In the genomic region with DNA sequence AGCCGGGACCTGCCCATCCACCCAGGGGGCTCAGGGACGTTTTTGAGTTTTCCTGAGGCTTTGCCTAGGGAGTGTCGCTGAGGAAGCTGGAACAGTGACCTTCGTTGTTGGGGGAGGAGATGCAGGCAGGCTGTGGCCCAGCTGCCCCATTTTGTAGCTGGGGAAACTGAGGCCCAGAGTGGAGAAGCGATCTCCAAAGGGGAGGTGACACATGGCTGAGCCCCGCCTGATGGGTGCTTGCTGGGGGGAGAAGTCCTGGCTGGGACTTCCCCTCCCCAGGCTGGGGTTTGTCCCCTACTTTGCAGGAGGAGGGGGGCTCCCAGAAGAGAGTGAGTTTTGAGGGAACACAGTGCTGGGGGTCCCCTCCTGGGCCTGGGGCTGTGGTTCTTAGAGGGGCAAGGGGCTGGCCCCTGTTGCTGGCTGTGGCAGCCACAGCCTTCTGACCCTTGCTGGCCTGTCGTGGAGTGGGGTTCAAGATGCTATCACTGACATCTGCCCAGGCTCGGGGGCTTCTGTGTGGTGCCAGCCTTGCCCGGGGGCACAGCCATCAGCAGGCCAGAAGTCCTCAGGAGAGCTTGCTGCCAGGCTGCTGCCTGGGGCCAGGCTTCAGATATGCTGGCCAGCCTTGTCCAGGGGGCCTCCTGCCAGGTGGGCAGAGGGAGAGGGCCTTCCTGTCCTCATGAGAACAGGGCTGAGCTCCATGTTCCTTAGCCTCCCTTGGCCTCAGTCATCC, we compare ENCODE assay signal across 22 cellular contexts. TPM values are rescaled to one million over a fixed set of nuclear protein-coding genes. Genes with fewer than 3 reads are reported as not detected.
DNase-seq lines count a peak whose midpoint lies in the region; ATAC-seq, FAIRE-seq and TF ChIP-seq lines count a peak whose summit lies in the region.
"Had no signal": no experiment of that assay in that cellular context is flagged by ENCODE, and none has a peak within 500 bp of the region (broad histone marks: within the 10 kb centered on the region; RNA-seq: fewer than 3 reads in every experiment).

No MANE protein-coding gene starts in this region.

- peaks cover 20% of the 10 kb centered on the region for H3K27me3 Mint-ChIP-seq in activated naive CD4-positive, alpha-beta T cell treated with anti-CD3 and anti-CD28 coated beads, Interleukin-2, amount 10 ng/mL, durations not matched to agents 7 days and 5 days
- H3K27me3 Mint-ChIP-seq in IgD-negative memory B cell, result peaks cover 2% of the 10 kb centered on the region
- no peaks in the 10 kb centered on the region for H3K27me3 Mint-ChIP-seq in stimulated activated memory B cell treated with anti-CD40 and anti-IgM and Interleukin-4, amounts not matched to agents 10 μg/mL and 1 μg/mL and 100 μg/mL, for 72 hours
- H3K27me3 Mint-ChIP-seq in natural killer cell treated with Interleukin-12 subunit alpha and Interleukin-12 subunit beta and Interleukin-15 and Interleukin-18, amount 100 ng/mL, for 72 hours, result peaks cover 16 to 17% of the 10 kb centered on the region in 2 donors

- ATAC-seq in stimulated activated memory B cell treated with anti-CD40 and anti-IgM and Interleukin-4, amounts not matched to agents 10 μg/mL and 1 μg/mL and 100 μg/mL, for 72 hours, result no peak
- no peak for ATAC-seq in natural killer cell treated with Interleukin-12 subunit alpha and Interleukin-12 subunit beta and Interleukin-15 and Interleukin-18, amount 100 ng/mL, for 72 hours
- ATAC-seq: K562 had no signal

- intact Hi-C loops in esophagus squamous epithelium (cut with DNase I), result no loop called here

- H3K4me3 ChIP-seq in duodenal mucosa (ENCODE audit: low read depth in 1 of 2, low read length in 2 of 2) (no peak overlapping the region), esophagus squamous epithelium (no peak overlapping the region)
- H3K4me3 ChIP-seq: K562, lung had no signal

- TF ChIP-seq POLR2A in esophagus squamous epithelium (IDR thresholded peaks at IDR 0.05), result no peak

- no peaks in the 10 kb centered on the region for H3K27me3 ChIP-seq in duodenal mucosa (ENCODE audit: control insufficient read depth in 1 of 2, insufficient read depth in 2 of 2, low read length in 2 of 2)
- H3K27me3 ChIP-seq in esophagus squamous epithelium, result peaks cover 0 to 10% (median 0%) of the 10 kb centered on the region in 4 donors

- peaks cover 43% of the 10 kb centered on the region for H3K4me1 Mint-ChIP-seq in activated naive CD4-positive, alpha-beta T cell treated with anti-CD3 and anti-CD28 coated beads, Interleukin-2, amount 10 ng/mL, durations not matched to agents 7 days and 5 days
- peaks cover 5 to 33% (median 15%) of the 10 kb centered on the region in 3 donors for H3K4me1 Mint-ChIP-seq in IgD-negative memory B cell
- H3K4me1 Mint-ChIP-seq in stimulated activated memory B cell treated with anti-CD40 and anti-IgM and Interleukin-4, amounts not matched to agents 10 μg/mL and 1 μg/mL and 100 μg/mL, for 72 hours, result peaks cover 77% of the 10 kb centered on the region
- H3K4me1 Mint-ChIP-seq in natural killer cell treated with Interleukin-12 subunit alpha and Interleukin-12 subunit beta and Interleukin-15 and Interleukin-18, amount 100 ng/mL, for 72 hours (ENCODE audit: low read depth in 2 of 2), result peaks cover 10 to 14% of the 10 kb centered on the region in 2 donors

- no peaks in the 10 kb centered on the region for H3K9me3 ChIP-seq in duodenal mucosa (ENCODE audit: control insufficient read depth in 1 of 2, low read length in 2 of 2)
- H3K9me3 ChIP-seq in esophagus squamous epithelium, result no peaks in the 10 kb centered on the region

- FAIRE-seq in RCC 7860 (lab: Jason Lieb, UNC), result no peak
- FAIRE-seq: endothelial cell of umbilical vein, G401.6, K562 had no signal

- peak overlapping the region; percentile 31 for H3K27ac ChIP-seq in duodenal mucosa (ENCODE audit: low read depth, low read length)
- no peak overlapping the region for H3K27ac ChIP-seq in esophagus squamous epithelium

- H3K36me3 Mint-ChIP-seq in activated naive CD4-positive, alpha-beta T cell treated with anti-CD3 and anti-CD28 coated beads, Interleukin-2, amount 10 ng/mL, durations not matched to agents 7 days and 5 days, result no peaks in the 10 kb centered on the region
- no peaks in the 10 kb centered on the region for H3K36me3 Mint-ChIP-seq in IgD-negative memory B cell
- no peaks in the 10 kb centered on the region for H3K36me3 Mint-ChIP-seq in stimulated activated memory B cell treated with anti-CD40 and anti-IgM and Interleukin-4, amounts not matched to agents 10 μg/mL and 1 μg/mL and 100 μg/mL, for 72 hours
- no peaks in the 10 kb centered on the region for H3K36me3 Mint-ChIP-seq in natural killer cell treated with Interleukin-12 subunit alpha and Interleukin-12 subunit beta and Interleukin-15 and Interleukin-18, amount 100 ng/mL, for 72 hours
- H3K36me3 Mint-ChIP-seq: natural killer cell had no signal

- H3K4me1 ChIP-seq in duodenal mucosa (ENCODE audit: control insufficient read depth in 1 of 2, insufficient read depth in 2 of 2, low read length in 2 of 2) (peaks cover 61 to 63% of the 10 kb centered on the region in 2 donors), esophagus squamous epithelium (peaks cover 0 to 12% (median 0%) of the 10 kb centered on the region in 3 donors)

- H3K4me3 Mint-ChIP-seq in activated naive CD4-positive, alpha-beta T cell treated with anti-CD3 and anti-CD28 coated beads, Interleukin-2, amount 10 ng/mL, durations not matched to agents 7 days and 5 days, result peak overlapping the region; percentile 15
- peak overlapping the region in 2 of 4 donors; percentile 38 to 85 for H3K4me3 Mint-ChIP-seq in IgD-negative memory B cell
- peak overlapping the region; percentile 23 for H3K4me3 Mint-ChIP-seq in stimulated activated memory B cell treated with anti-CD40 and anti-IgM and Interleukin-4, amounts not matched to agents 10 μg/mL and 1 μg/mL and 100 μg/mL, for 72 hours
- H3K4me3 Mint-ChIP-seq in natural killer cell treated with Interleukin-12 subunit alpha and Interleukin-12 subunit beta and Interleukin-15 and Interleukin-18, amount 100 ng/mL, for 72 hours, result no peak overlapping the region
- H3K4me3 Mint-ChIP-seq: natural killer cell had no signal

- no CpG with 5 or more reads among the region's 9 CpGs for WGBS in esophagus squamous epithelium, 2 donors

- H3K36me3 ChIP-seq in duodenal mucosa (ENCODE audit: control insufficient read depth in 1 of 2, insufficient read depth in 2 of 2, low read length in 2 of 2) (peaks cover 0 to under 1% of the 10 kb centered on the region in 2 donors), esophagus squamous epithelium (no peaks in the 10 kb centered on the region)

- no peak overlapping the region for H3K27ac Mint-ChIP-seq in activated naive CD4-positive, alpha-beta T cell treated with anti-CD3 and anti-CD28 coated beads, Interleukin-2, amount 10 ng/mL, durations not matched to agents 7 days and 5 days
- H3K27ac Mint-ChIP-seq in IgD-negative memory B cell, result peak overlapping the region in 2 of 3 donors; percentile 48 to 78
- peak overlapping the region; percentile 79 for H3K27ac Mint-ChIP-seq in stimulated activated memory B cell treated with anti-CD40 and anti-IgM and Interleukin-4, amounts not matched to agents 10 μg/mL and 1 μg/mL and 100 μg/mL, for 72 hours
- peak overlapping the region in 1 of 2 donors; percentile 8 for H3K27ac Mint-ChIP-seq in natural killer cell treated with Interleukin-12 subunit alpha and Interleukin-12 subunit beta and Interleukin-15 and Interleukin-18, amount 100 ng/mL, for 72 hours
- H3K27ac Mint-ChIP-seq: natural killer cell had no signal

- TF ChIP-seq CTCF in esophagus squamous epithelium (IDR thresholded peaks at IDR 0.05), result no peak

- no peaks in the 10 kb centered on the region for H3K9me3 Mint-ChIP-seq in activated naive CD4-positive, alpha-beta T cell treated with anti-CD3 and anti-CD28 coated beads, Interleukin-2, amount 10 ng/mL, durations not matched to agents 7 days and 5 days
- no peaks in the 10 kb centered on the region for H3K9me3 Mint-ChIP-seq in IgD-negative memory B cell
- H3K9me3 Mint-ChIP-seq in stimulated activated memory B cell treated with anti-CD40 and anti-IgM and Interleukin-4, amounts not matched to agents 10 μg/mL and 1 μg/mL and 100 μg/mL, for 72 hours, result no peaks in the 10 kb centered on the region
- no peaks in the 10 kb centered on the region for H3K9me3 Mint-ChIP-seq in natural killer cell treated with Interleukin-12 subunit alpha and Interleukin-12 subunit beta and Interleukin-15 and Interleukin-18, amount 100 ng/mL, for 72 hours
- H3K9me3 Mint-ChIP-seq: natural killer cell had no signal

- no peak for DNase-seq in activated naive CD4-positive, alpha-beta T cell treated with anti-CD3 and anti-CD28 coated beads, Interleukin-2, amount 10 ng/mL, durations not matched to agents 7 days and 5 days
- DNase-seq in activated naive CD4-positive, alpha-beta T cell treated with Interleukin-2 at 50 U/mL for 16 hours, result no peak
- no peak for DNase-seq in RCC 7860 (ENCODE audit: low spot score)
- DNase-seq in esophagus squamous epithelium (lab: John Stamatoyannopoulos, UW), result no peak
- DNase-seq in natural killer cell treated with Interleukin-12 subunit alpha and Interleukin-12 subunit beta and Interleukin-15 and Interleukin-18, amount 100 ng/mL, for 72 hours (ENCODE audit: low spot score), result no peak
- DNase-seq: amniotic stem cell, foreskin melanocyte, GOT3, natural killer cell, NCI-H1092, NCI-H774, retina, SW 1271 had no signal

- peak overlapping the region; percentile 7 to 18 for H3K9ac ChIP-seq in duodenal mucosa (ENCODE audit: low read depth in 1 of 2, low read length in 2 of 2)

- CTCF ChIA-PET in activated naive CD4-positive, alpha-beta T cell treated with anti-CD3 and anti-CD28 coated beads, Interleukin-2, amount 10 ng/mL, durations not matched to agents 7 days and 5 days (lab: Charles Lee), result interaction anchor here (0.7 to 0.8 kb wide), 2 partner anchors 67 to 625 kb away, joined by 3 read pairs; no protein-coding TSS in a partner anchor

RNA-seq across cellular contexts. Expression of a gene that starts 21.4 kb away (rescaled TPM):
- polyA plus RNA-seq in IgD-negative memory B cell, result 20.5 TPM
- total RNA-seq in esophagus squamous epithelium, result 1 to 10 TPM in 1 of 4 donors, under 1 TPM in 3; 0.61 to 3.1 (median 0.72) TPM
- total RNA-seq in natural killer cell treated with Interleukin-12 subunit alpha and Interleukin-12 subunit beta and Interleukin-15 and Interleukin-18, amount 100 ng/mL, for 72 hours, result 1 to 10 TPM in 1 of 2 donors, under 1 TPM in 1; 0.19 to 1.4 TPM
- total RNA-seq: chondrocyte had no signal
- polyA plus RNA-seq: K562 had no signal

RNA-seq across cellular contexts. Expression of a gene that starts 21.9 kb away (rescaled TPM):
- not detected for polyA plus RNA-seq in IgD-negative memory B cell
- total RNA-seq in esophagus squamous epithelium, result not detected
- total RNA-seq in natural killer cell treated with Interleukin-12 subunit alpha and Interleukin-12 subunit beta and Interleukin-15 and Interleukin-18, amount 100 ng/mL, for 72 hours, result not detected
- total RNA-seq: chondrocyte, endothelial cell of umbilical vein, K562, natural killer cell, subcutaneous adipose tissue had no signal
- polyA plus RNA-seq: endothelial cell of umbilical vein, K562 had no signal
